Comparison of ENCODE assay signal across 27 cellular contexts in genomic region chr1:166972827-166973226, GRCh38. TPM values are rescaled to one million over a fixed set of nuclear protein-coding genes. Genes with fewer than 3 reads are reported as not detected.
DNase-seq lines count a peak whose midpoint lies in the region; ATAC-seq and TF ChIP-seq lines count a peak whose summit lies in the region.
"Had no signal": no experiment of that assay in that cellular context is flagged by ENCODE, and none has a peak within 500 bp of the region (broad histone marks: within the 10 kb centered on the region; RNA-seq: fewer than 3 reads in every experiment).

No MANE protein-coding gene starts in this region.

- H3K4me3 ChIP-seq in endodermal cell (ENCODE audit: low read length) = no peak overlapping the region
- H3K4me3 ChIP-seq in heart right ventricle = no peak overlapping the region
- H3K4me3 ChIP-seq: colonic mucosa, SJSA1, transverse colon had no signal

- no peaks in the 10 kb centered on the region for H3K9me3 Mint-ChIP-seq in endodermal cell
- H3K9me3 Mint-ChIP-seq: activated T-cell treated with anti-CD3 and anti-CD28 coated beads, Interleukin-2, amount 50 U/mL, for 72 hours; CD4-positive, alpha-beta memory T cell; mesothelial cell of epicardium; natural killer cell had no signal

- H3K36me3 Mint-ChIP-seq in endodermal cell (ENCODE audit: low read depth) = no peaks in the 10 kb centered on the region
- H3K36me3 Mint-ChIP-seq: mesothelial cell of epicardium, natural killer cell had no signal

- H3K9me3 ChIP-seq in endodermal cell (ENCODE audit: control insufficient read depth, low read length) = no peaks in the 10 kb centered on the region
- H3K9me3 ChIP-seq in heart right ventricle = no peaks in the 10 kb centered on the region
- H3K9me3 ChIP-seq: colonic mucosa, SJSA1, transverse colon had no signal

- ATAC-seq in GM21423 (IDR thresholded peaks at IDR 0.05; ENCODE audit: unreplicated experiment) = no peak
- no peak for ATAC-seq in heart right ventricle
- ATAC-seq in GM21825 (IDR thresholded peaks at IDR 0.05; ENCODE audit: unreplicated experiment) = no peak
- ATAC-seq: left ventricle myocardium superior, natural killer cell, sciatic nerve had no signal

- no peaks in the 10 kb centered on the region for H3K4me1 ChIP-seq in endodermal cell (ENCODE audit: control insufficient read depth, insufficient read depth, low read length)
- H3K4me1 ChIP-seq in heart right ventricle = peaks cover 0 to 19% (median 9%) of the 10 kb centered on the region in 9 donors
- H3K4me1 ChIP-seq: colonic mucosa had no signal

- peak; percentile 46 for DNase-seq in NCI-H1105 (lab: John Stamatoyannopoulos, UW)
- no peak for DNase-seq in NCI-H1105 treated with DMSO at 0.1 percent for 48 hours (lab: John Stamatoyannopoulos, UW)
- peak; percentile 76 for DNase-seq in NCI-H2107 treated with DMSO at 0.1 percent for 48 hours (lab: John Stamatoyannopoulos, UW; ENCODE audit: unreplicated experiment)
- no peak for DNase-seq in endodermal cell
- no peak for DNase-seq in heart right ventricle
- DNase-seq: activated naive CD4-positive, alpha-beta T cell treated with Interleukin-2 at 50 U/mL for 16 hours; AML-193; amniotic stem cell; CD4-positive, alpha-beta memory T cell; colonic mucosa; GF-D8; H7; KBM-7; left ventricle myocardium superior; natural killer cell; NCI-H2171; NCI-H526 treated with DMSO at 0.1 percent for 48 hours; stimulated activated naive CD4-positive, alpha-beta T cell treated with Interleukin-2 at 50 U/mL for 16 hours; T-helper 1 cell; transverse colon had no signal

- no peaks in the 10 kb centered on the region for H3K36me3 ChIP-seq in endodermal cell (ENCODE audit: control insufficient read depth, insufficient read depth, low read length)
- H3K36me3 ChIP-seq in heart right ventricle = no peaks in the 10 kb centered on the region
- H3K36me3 ChIP-seq: colonic mucosa, SJSA1, transverse colon had no signal

- H3K27ac Mint-ChIP-seq in endodermal cell = no peak overlapping the region
- H3K27ac Mint-ChIP-seq: mesothelial cell of epicardium, natural killer cell had no signal

- WGBS in endodermal cell (ENCODE audit: insufficient coverage in 1 of 2, insufficient read length in 1 of 2), 2 experiments = 46 to 50% methylated on average over 1 to 2 of the region's 2 CpGs
- 34 to 47% methylated on average over 2 of the region's 2 CpGs for WGBS in heart right ventricle, 2 donors

- peaks cover 78% of the 10 kb centered on the region for H3K27me3 Mint-ChIP-seq in endodermal cell (ENCODE audit: insufficient read depth)

- peaks cover 54% of the 10 kb centered on the region for H3K27me3 ChIP-seq in endodermal cell (ENCODE audit: control insufficient read depth, insufficient read depth, low read length, poor library complexity, severe bottlenecking)
- peaks cover 0 to 69% (median 41%) of the 10 kb centered on the region in 7 donors for H3K27me3 ChIP-seq in heart right ventricle
- H3K27me3 ChIP-seq: SJSA1 had no signal

- TF ChIP-seq CTCF in endodermal cell (conservative IDR thresholded peaks at IDR 0.05) (no peak), heart right ventricle (IDR thresholded peaks at IDR 0.05) (no peak)

- intact Hi-C loops in heart right ventricle (cut with DNase I) = loop anchor here in 3 of 10 donors (5.0 to 10.0 kb wide), 3 partner anchors 51 to 82 kb away; no protein-coding TSS in a partner anchor

- no peak overlapping the region for H3K9ac ChIP-seq in endodermal cell (ENCODE audit: extremely low read depth, low read length, poor library complexity, severe bottlenecking)

- peaks cover 6% of the 10 kb centered on the region for H3K4me1 Mint-ChIP-seq in endodermal cell

- H3K4me3 Mint-ChIP-seq in endodermal cell = no peak overlapping the region
- H3K4me3 Mint-ChIP-seq: mesothelial cell of epicardium had no signal

- H3K27ac ChIP-seq in endodermal cell (ENCODE audit: low read depth, low read length) (peak overlapping the region; percentile 34), temporal lobe (ENCODE audit: low read depth, low read length) (peak overlapping the region; percentile 17), heart right ventricle (no peak overlapping the region)
- H3K27ac ChIP-seq: colonic mucosa, SJSA1, transverse colon had no signal

RNA-seq across cellular contexts. Expression of gene ILDR2, which starts 2.5 kb away (rescaled TPM):
- total RNA-seq in endodermal cell = 1 to 10 TPM in 1 of 2 donors, under 1 TPM in 1; 1.00 to 1.4 TPM
- polyA plus RNA-seq in endodermal cell (2013, experiment 1 of 2) = 65.4 TPM
- polyA plus RNA-seq in endodermal cell (2013, experiment 2 of 2) = 65.5 TPM
- 20.9 TPM for total RNA-seq in temporal lobe
- 10 to 100 TPM in 1 of 10 donors, 1 to 10 TPM in 9; 3.1 to 12.6 (median 5.1) TPM for total RNA-seq in heart right ventricle
- under 1 TPM; 0.29 to 0.80 TPM for polyA plus RNA-seq in heart right ventricle

RNA-seq across cellular contexts. Expression of gene MAEL, which starts 16.3 kb away (rescaled TPM):
- under 1 TPM in 1 of 2 donors, not detected in 1; 0.27 TPM for total RNA-seq in endodermal cell
- polyA plus RNA-seq in endodermal cell (2013, experiment 1 of 2) = 0.85 TPM
- 1.2 TPM for polyA plus RNA-seq in endodermal cell (2013, experiment 2 of 2)
- total RNA-seq in temporal lobe = 0.74 TPM
- 1 to 10 TPM; 1.7 to 8.5 (median 4.0) TPM for total RNA-seq in heart right ventricle
- polyA plus RNA-seq in heart right ventricle = 1 to 10 TPM in 1 of 2 donors, under 1 TPM in 1; 0.75 to 1.7 TPM
- total RNA-seq: CD4-positive, alpha-beta memory T cell; colonic mucosa; H7; mesothelial cell of epicardium; transverse colon had no signal
- polyA plus RNA-seq: CD4-positive, alpha-beta memory T cell had no signal

Comparison
In these comparisons a context has a peak if more than half of its experiments do, and no peak if none do; other contexts are left out.
1. DNase-seq: peak in NCI-H1105 (single experiment) and NCI-H2107 treated with DMSO at 0.1 percent for 48 hours (single experiment); none in NCI-H1105 treated with DMSO at 0.1 percent for 48 hours (single experiment), endodermal cell (single experiment) and heart right ventricle (0 of 2).
2. H3K27ac ChIP-seq: peak in endodermal cell (single experiment) and temporal lobe (single experiment); none in heart right ventricle (0 of 10).